Comparison of ENCODE assay signal across 1 cellular context in genomic region chr4:96170198-96170597, GRCh38.
A peak's percentile ranks its signal among the peaks of the same experiment; 100 is the strongest.
TF ChIP-seq lines count a peak whose summit lies in the region.

No MANE protein-coding gene starts in this region.

TF ChIP-seq in K562, 482 proteins besides CTCF, POLR2A, EP300 and RAD21 (continued from another document):
- TF ChIP-seq ZHX1 (conservative IDR thresholded peaks at IDR 0.05; ENCODE audit: low read length): 0 out of 2 replicates have a peak, but pooled peaks have one; percentile 26
- TF ChIP-seq, protein P1, sequence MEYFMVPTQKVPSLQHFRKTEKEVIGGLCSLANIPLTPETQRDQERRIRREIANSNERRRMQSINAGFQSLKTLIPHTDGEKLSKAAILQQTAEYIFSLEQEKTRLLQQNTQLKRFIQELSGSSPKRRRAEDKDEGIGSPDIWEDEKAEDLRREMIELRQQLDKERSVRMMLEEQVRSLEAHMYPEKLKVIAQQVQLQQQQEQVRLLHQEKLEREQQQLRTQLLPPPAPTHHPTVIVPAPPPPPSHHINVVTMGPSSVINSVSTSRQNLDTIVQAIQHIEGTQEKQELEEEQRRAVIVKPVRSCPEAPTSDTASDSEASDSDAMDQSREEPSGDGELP (CRISPR knock-in tag; IDR thresholded peaks at IDR 0.05; ENCODE audit: borderline replicate concordance): peak; percentile 76
- TF ChIP-seq, protein P2, sequence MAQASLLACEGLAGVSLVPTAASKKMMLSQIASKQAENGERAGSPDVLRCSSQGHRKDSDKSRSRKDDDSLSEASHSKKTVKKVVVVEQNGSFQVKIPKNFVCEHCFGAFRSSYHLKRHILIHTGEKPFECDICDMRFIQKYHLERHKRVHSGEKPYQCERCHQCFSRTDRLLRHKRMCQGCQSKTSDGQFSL (CRISPR knock-in tag; IDR thresholded peaks at IDR 0.05): no peak
- TF ChIP-seq, protein P2 (tag; IDR thresholded peaks at IDR 0.05): no peak
- TF ChIP-seq ESRRA (IDR thresholded peaks at IDR 0.05; ENCODE audit: borderline replicate concordance, low read depth): peak; percentile 19; the same call in 1 of the 2 replicates
- peak; percentile 54; the same call in 1 of the 2 replicates for TF ChIP-seq LCOR (CRISPR knock-in tag; IDR thresholded peaks at IDR 0.05)
- TF ChIP-seq, protein P3, sequence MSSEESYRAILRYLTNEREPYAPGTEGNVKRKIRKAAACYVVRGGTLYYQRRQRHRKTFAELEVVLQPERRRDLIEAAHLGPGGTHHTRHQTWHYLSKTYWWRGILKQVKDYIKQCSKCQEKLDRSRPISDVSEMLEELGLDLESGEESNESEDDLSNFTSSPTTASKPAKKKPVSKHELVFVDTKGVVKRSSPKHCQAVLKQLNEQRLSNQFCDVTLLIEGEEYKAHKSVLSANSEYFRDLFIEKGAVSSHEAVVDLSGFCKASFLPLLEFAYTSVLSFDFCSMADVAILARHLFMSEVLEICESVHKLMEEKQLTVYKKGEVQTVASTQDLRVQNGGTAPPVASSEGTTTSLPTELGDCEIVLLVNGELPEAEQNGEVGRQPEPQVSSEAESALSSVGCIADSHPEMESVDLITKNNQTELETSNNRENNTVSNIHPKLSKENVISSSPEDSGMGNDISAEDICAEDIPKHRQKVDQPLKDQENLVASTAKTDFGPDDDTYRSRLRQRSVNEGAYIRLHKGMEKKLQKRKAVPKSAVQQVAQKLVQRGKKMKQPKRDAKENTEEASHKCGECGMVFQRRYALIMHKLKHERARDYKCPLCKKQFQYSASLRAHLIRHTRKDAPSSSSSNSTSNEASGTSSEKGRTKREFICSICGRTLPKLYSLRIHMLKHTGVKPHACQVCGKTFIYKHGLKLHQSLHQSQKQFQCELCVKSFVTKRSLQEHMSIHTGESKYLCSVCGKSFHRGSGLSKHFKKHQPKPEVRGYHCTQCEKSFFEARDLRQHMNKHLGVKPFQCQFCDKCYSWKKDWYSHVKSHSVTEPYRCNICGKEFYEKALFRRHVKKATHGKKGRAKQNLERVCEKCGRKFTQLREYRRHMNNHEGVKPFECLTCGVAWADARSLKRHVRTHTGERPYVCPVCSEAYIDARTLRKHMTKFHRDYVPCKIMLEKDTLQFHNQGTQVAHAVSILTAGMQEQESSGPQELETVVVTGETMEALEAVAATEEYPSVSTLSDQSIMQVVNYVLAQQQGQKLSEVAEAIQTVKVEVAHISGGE (CRISPR knock-in tag; IDR thresholded peaks at IDR 0.05): no peak
- no peak for TF ChIP-seq FOXJ3 (CRISPR knock-in tag; IDR thresholded peaks at IDR 0.05)
- TF ChIP-seq HNRNPUL1 (IDR thresholded peaks at IDR 0.05; ENCODE audit: low read length): no peak
- peak; percentile 31; the same call in 1 of the 2 replicates for TF ChIP-seq PHF8 (IDR thresholded peaks at IDR 0.05; ENCODE audit: borderline replicate concordance, low read length)
- TF ChIP-seq RBFOX2 (IDR thresholded peaks at IDR 0.05; ENCODE audit: low read depth, low read length): peak; percentile 56
- TF ChIP-seq CTCFL (IDR thresholded peaks at IDR 0.05; ENCODE audit: borderline replicate concordance, insufficient read depth, low read depth, low read length, poor library complexity, severe bottlenecking): peak; percentile 60
- 0 out of 2 replicates have a peak, but pooled peaks have one; percentile 28 for TF ChIP-seq CREM (IDR thresholded peaks at IDR 0.05; ENCODE audit: low read depth)
- TF ChIP-seq, protein P4, sequence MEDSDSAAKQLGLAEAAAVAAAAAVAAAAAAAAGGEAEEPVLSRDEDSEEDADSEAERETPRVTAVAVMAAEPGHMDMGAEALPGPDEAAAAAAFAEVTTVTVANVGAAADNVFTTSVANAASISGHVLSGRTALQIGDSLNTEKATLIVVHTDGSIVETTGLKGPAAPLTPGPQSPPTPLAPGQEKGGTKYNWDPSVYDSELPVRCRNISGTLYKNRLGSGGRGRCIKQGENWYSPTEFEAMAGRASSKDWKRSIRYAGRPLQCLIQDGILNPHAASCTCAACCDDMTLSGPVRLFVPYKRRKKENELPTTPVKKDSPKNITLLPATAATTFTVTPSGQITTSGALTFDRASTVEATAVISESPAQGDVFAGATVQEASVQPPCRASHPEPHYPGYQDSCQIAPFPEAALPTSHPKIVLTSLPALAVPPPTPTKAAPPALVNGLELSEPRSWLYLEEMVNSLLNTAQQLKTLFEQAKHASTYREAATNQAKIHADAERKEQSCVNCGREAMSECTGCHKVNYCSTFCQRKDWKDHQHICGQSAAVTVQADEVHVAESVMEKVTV (CRISPR knock-in tag; IDR thresholded peaks at IDR 0.05): peak; percentile 13; the same call in 1 of the 2 replicates
- TF ChIP-seq TAF1 (IDR thresholded peaks at IDR 0.05; ENCODE audit: control insufficient read depth, extremely low read depth, insufficient read depth, low read length, severe bottlenecking): peak; percentile 29
- TF ChIP-seq MEF2A (IDR thresholded peaks at IDR 0.05; ENCODE audit: control insufficient read depth, low read depth, low read length): no peak
- peak; percentile 48; the same call in 1 of the 2 replicates for TF ChIP-seq POLR2G (IDR thresholded peaks at IDR 0.05; ENCODE audit: low read depth, low read length)
- TF ChIP-seq SRF (CRISPR knock-in tag; IDR thresholded peaks at IDR 0.05): peak in 1 of 2 experiments; percentile 24; a peak in 1 of 4 replicates
- TF ChIP-seq CC2D1A (IDR thresholded peaks at IDR 0.05): peak; percentile 74
- TF ChIP-seq, protein P5, sequence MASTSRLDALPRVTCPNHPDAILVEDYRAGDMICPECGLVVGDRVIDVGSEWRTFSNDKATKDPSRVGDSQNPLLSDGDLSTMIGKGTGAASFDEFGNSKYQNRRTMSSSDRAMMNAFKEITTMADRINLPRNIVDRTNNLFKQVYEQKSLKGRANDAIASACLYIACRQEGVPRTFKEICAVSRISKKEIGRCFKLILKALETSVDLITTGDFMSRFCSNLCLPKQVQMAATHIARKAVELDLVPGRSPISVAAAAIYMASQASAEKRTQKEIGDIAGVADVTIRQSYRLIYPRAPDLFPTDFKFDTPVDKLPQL (IDR thresholded peaks at IDR 0.05; ENCODE audit: extremely low read depth, insufficient read length): no peak
- TF ChIP-seq MAZ (CRISPR knock-in tag; conservative IDR thresholded peaks at IDR 0.05 in 1 of 2, IDR thresholded peaks at IDR 0.05 in 1 of 2): peak; percentile 71 to 77
